ENCODE assay signal across 27 cellular contexts in the genomic region with DNA sequence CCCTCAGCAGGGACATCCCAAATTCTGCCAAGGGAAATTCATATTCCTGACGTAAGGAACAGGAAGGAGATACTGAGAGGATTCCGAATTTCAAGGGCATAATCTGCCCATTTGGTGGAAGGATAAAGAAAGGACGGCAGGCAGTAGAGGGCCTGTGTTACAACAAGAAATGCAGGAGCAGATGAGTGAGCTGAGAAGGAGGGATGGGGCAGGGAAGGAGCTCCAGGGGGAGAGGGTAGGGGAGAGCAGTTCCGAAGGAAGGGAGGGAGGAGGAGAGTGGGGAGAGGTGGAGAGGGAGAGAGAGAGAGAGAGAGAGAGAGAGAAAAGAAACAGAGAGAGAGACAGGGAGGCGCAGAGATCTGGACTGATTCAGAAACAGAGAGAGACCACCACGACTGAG. TPM values are rescaled to one million over a fixed set of nuclear protein-coding genes. Genes with fewer than 3 reads are reported as not detected.
DNase-seq lines count a peak whose midpoint lies in the region; ATAC-seq and TF ChIP-seq lines count a peak whose summit lies in the region.
"Had no signal": no experiment of that assay in that cellular context is flagged by ENCODE, and none has a peak within 500 bp of the region (broad histone marks: within the 10 kb centered on the region; RNA-seq: fewer than 3 reads in every experiment).

No MANE protein-coding gene starts in this region.

- ATAC-seq in WTC11, result peak; percentile 49
- ATAC-seq: activated T-cell treated with anti-CD3 and anti-CD28 coated beads, Interleukin-2, amount 50 U/mL, for 72 hours; body of pancreas; gastrocnemius medialis; PC-3; right lobe of liver; Right ventricle myocardium inferior; SK-N-SH treated with all-trans-retinoic acid at 6 μM for 48 hours; T-helper 17 cell had no signal

- H3K27ac ChIP-seq in layer of hippocampus (ENCODE audit: low read depth, low read length), result peak overlapping the region; percentile 49
- H3K27ac ChIP-seq: body of pancreas, gastrocnemius medialis, right lobe of liver, spleen, tibial artery had no signal

- POLR2A ChIA-PET in WTC11 (lab: Charles Lee), result interaction anchor here (0.6 to 0.7 kb wide), 4 partner anchors 18 to 240 kb away, joined by 3 to 6 read pairs (median 4); no protein-coding TSS in a partner anchor

- no peak for DNase-seq in WTC11 (ENCODE audit: low spot score)
- no peak for DNase-seq in endothelial cell (ENCODE audit: low spot score)
- DNase-seq in pons (ENCODE audit: low spot score), result no peak
- DNase-seq in mesothelial cell of epicardium (ENCODE audit: low spot score in 2 of 2, unreplicated experiment in 2 of 2), result no peak
- DNase-seq in stimulated activated CD4-positive, alpha-beta T cell treated with anti-CD3 and anti-CD28 coated beads, Interleukin-2, amount 100 ng/mL, for 24 hours, result no peak
- no peak for DNase-seq in SHP77 (lab: John Stamatoyannopoulos, UW)
- DNase-seq: activated CD4-positive, alpha-beta T cell treated with anti-CD3 and anti-CD28 coated beads, Interleukin-2, amount 50 U/mL, for 48 hours; activated CD4-positive, CD25-positive, alpha-beta regulatory T cell treated with anti-CD3 and anti-CD28 coated beads, Interleukin-2, amount 50 U/mL, for 72 hours; activated naive CD4-positive, alpha-beta T cell; activated T-cell treated with anti-CD3 and anti-CD28 coated beads, Interleukin-2, amount 50 U/mL, for 72 hours; body of pancreas; CD8-positive, alpha-beta memory T cell; cerebellar nuclear complex; gastrocnemius medialis; kidney glomerular epithelial cell; NCI-H2029; PC-3; right lobe of liver; spleen; stimulated activated CD8-positive, alpha-beta memory T cell treated with anti-CD3 and anti-CD28 coated beads, Interleukin-4, amount 100 ng/mL, for 48 hours; T-helper 17 cell; tibial artery had no signal

- TF ChIP-seq CTCF in WTC11 (IDR thresholded peaks at IDR 0.05) (no peak), endothelial cell (IDR thresholded peaks at IDR 0.05; ENCODE audit: unreplicated experiment) (no peak), mesothelial cell of epicardium (IDR thresholded peaks at IDR 0.05; ENCODE audit: unreplicated experiment) (no peak)

- peaks cover 18% of the 10 kb centered on the region for H3K27me3 ChIP-seq in layer of hippocampus (ENCODE audit: control insufficient read depth, insufficient read depth, low read length)

- peak overlapping the region; percentile 85 for H3K4me3 Mint-ChIP-seq in WTC11
- peak overlapping the region; percentile 82 for H3K4me3 Mint-ChIP-seq in endothelial cell (ENCODE audit: unreplicated experiment)
- no peak overlapping the region for H3K4me3 Mint-ChIP-seq in mesothelial cell of epicardium
- H3K4me3 Mint-ChIP-seq: activated T-cell treated with anti-CD3 and anti-CD28 coated beads, Interleukin-2, amount 50 U/mL, for 72 hours; CD8-positive, alpha-beta memory T cell; T-helper 17 cell had no signal

- H3K9me3 Mint-ChIP-seq in WTC11 (no peaks in the 10 kb centered on the region), endothelial cell (ENCODE audit: unreplicated experiment) (no peaks in the 10 kb centered on the region), mesothelial cell of epicardium (no peaks in the 10 kb centered on the region)
- H3K9me3 Mint-ChIP-seq: activated T-cell treated with anti-CD3 and anti-CD28 coated beads, Interleukin-2, amount 50 U/mL, for 72 hours had no signal

- H3K27ac Mint-ChIP-seq in WTC11, result 0 out of 2 replicates have a peak overlapping the region, but pooled peaks have one; percentile 4
- peak overlapping the region; percentile 13 for H3K27ac Mint-ChIP-seq in endothelial cell (ENCODE audit: unreplicated experiment)
- H3K27ac Mint-ChIP-seq in mesothelial cell of epicardium, result no peak overlapping the region
- H3K27ac Mint-ChIP-seq: activated T-cell treated with anti-CD3 and anti-CD28 coated beads, Interleukin-2, amount 50 U/mL, for 72 hours; CD8-positive, alpha-beta memory T cell; progenitor cell of endocrine pancreas; T-helper 17 cell had no signal

- CTCF ChIA-PET in WTC11 (lab: Charles Lee), result interaction anchor here (0.6 to 2.5 kb wide), 9 partner anchors 10 to 397 kb away, joined by 3 to 12 read pairs (median 5); no protein-coding TSS in a partner anchor

- H3K4me1 Mint-ChIP-seq in WTC11, result peaks cover 72% of the 10 kb centered on the region
- H3K4me1 Mint-ChIP-seq in endothelial cell (ENCODE audit: unreplicated experiment), result peaks cover 42% of the 10 kb centered on the region
- peaks cover 9% of the 10 kb centered on the region for H3K4me1 Mint-ChIP-seq in mesothelial cell of epicardium
- H3K4me1 Mint-ChIP-seq: CD8-positive, alpha-beta memory T cell; T-helper 17 cell had no signal

- H3K27me3 Mint-ChIP-seq in WTC11 (ENCODE audit: low read depth) (peaks cover 30% of the 10 kb centered on the region), endothelial cell (ENCODE audit: unreplicated experiment) (peaks cover 6% of the 10 kb centered on the region), mesothelial cell of epicardium (ENCODE audit: low read depth) (peaks cover 96% of the 10 kb centered on the region)

- H3K36me3 Mint-ChIP-seq in WTC11, result no peaks in the 10 kb centered on the region; the same call in 1 of the 2 replicates
- H3K36me3 Mint-ChIP-seq in endothelial cell (ENCODE audit: low read depth, unreplicated experiment), result no peaks in the 10 kb centered on the region
- no peaks in the 10 kb centered on the region for H3K36me3 Mint-ChIP-seq in mesothelial cell of epicardium
- H3K36me3 Mint-ChIP-seq: CD8-positive, alpha-beta memory T cell had no signal

TF ChIP-seq in WTC11, 78 proteins besides CTCF, POLR2A, EP300 and RAD21:
- TF ChIP-seq SMAD3 (CRISPR knock-in tag; IDR thresholded peaks at IDR 0.05; ENCODE audit: borderline replicate concordance), result 0 out of 2 replicates have a peak, but pooled peaks have one; percentile 54
- TF ChIP-seq GTF2I (CRISPR knock-in tag; conservative IDR thresholded peaks at IDR 0.05), result 0 out of 2 replicates have a peak, but pooled peaks have one; percentile 42
- TF ChIP-seq, protein P1, sequence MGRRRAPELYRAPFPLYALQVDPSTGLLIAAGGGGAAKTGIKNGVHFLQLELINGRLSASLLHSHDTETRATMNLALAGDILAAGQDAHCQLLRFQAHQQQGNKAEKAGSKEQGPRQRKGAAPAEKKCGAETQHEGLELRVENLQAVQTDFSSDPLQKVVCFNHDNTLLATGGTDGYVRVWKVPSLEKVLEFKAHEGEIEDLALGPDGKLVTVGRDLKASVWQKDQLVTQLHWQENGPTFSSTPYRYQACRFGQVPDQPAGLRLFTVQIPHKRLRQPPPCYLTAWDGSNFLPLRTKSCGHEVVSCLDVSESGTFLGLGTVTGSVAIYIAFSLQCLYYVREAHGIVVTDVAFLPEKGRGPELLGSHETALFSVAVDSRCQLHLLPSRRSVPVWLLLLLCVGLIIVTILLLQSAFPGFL (CRISPR knock-in tag; IDR thresholded peaks at IDR 0.05; ENCODE audit: borderline replicate concordance), result no peak
- peak; percentile 90 for TF ChIP-seq ZNF121 (CRISPR knock-in tag; IDR thresholded peaks at IDR 0.05)

RNA-seq across cellular contexts. Expression of a gene that starts 0.9 kb away (rescaled TPM):
- total RNA-seq in WTC11 (2021), result 1.5 to 1.8 TPM (median 1.7 TPM) in 3 replicates
- total RNA-seq in endothelial cell (ENCODE audit: unreplicated experiment), result 4.1 TPM
- total RNA-seq in mesothelial cell of epicardium, result 2.6 to 3.3 TPM (median 3.0 TPM) in 3 replicates
- total RNA-seq: activated T-cell treated with anti-CD3 and anti-CD28 coated beads, Interleukin-2, amount 50 U/mL, for 72 hours; CD8-positive, alpha-beta memory T cell; Daoy; gastrocnemius medialis; PC-3; T-helper 17 cell had no signal
